In the genomic region with DNA sequence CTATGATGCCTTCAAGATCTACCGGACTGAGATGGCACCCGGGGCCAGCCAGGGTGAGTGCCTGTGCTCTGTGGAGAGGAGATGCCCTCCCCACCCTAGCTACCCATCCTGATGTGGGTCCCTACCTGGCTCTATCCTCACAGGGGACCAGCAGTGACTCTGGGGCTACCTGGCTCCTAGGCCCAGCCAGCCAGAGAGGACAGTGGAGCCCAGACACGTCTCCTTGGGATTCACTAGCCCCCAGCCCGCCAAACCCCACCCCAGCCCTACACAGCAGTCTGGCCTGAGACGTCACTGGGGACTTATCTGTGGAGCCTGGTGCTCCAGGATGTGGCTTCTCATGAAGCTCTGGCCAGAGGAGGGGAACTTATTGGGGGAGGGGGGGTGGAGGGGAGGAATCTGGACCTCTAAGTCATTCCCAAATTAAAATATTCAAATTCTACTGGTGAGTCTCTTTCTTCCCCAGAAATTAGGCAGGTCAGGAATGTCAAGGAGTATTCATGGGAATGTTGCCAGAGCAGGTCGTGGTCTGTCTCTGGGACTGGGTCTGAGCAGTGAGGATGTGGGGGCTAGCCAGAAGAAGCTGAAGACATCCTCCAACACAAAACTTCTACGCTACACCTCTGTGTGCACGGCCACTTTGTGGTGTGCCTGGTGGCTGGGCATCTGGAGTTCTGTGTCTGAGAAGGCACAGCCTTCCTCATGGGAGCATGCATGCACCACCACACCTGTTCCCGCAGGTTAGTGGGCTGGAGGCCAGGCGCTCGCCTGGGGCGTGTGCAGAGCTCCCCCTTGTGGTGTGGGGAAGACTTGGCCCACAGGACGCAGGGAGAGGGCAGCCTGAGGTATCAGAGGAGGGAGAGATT, we compare ENCODE assay signal across 8 cellular contexts. TPM values are rescaled to one million over a fixed set of nuclear protein-coding genes. Genes with fewer than 3 reads are reported as not detected.
DNase-seq lines count a peak whose midpoint lies in the region; TF ChIP-seq lines count a peak whose summit lies in the region.

No MANE protein-coding gene starts in this region.

- intact Hi-C loops in posterior vena cava (cut with DNase I): loop anchor here (2.0 to 5.0 kb wide), 2 partner anchors 47 to 51 kb away; no protein-coding TSS in a partner anchor

- H3K4me3 ChIP-seq in LNCaP clone FGC (ENCODE audit: low read depth, low read length): no peak overlapping the region
- no peak overlapping the region for H3K4me3 ChIP-seq in astrocyte of the cerebellum (ENCODE audit: low read depth, low read length)

- peak; percentile 28 for DNase-seq in EL
- DNase-seq in LNCaP clone FGC (ENCODE audit: low read depth): peak; percentile 63
- peak; percentile 26 for DNase-seq in T-helper 22 cell (ENCODE audit: low read depth)
- no peak for DNase-seq in astrocyte of the cerebellum (ENCODE audit: low read depth)
- DNase-seq in islet precursor cell: peak; percentile 85
- peak; percentile 62 to 67 for DNase-seq in stimulated activated CD4-positive, alpha-beta T cell treated with anti-CD3 and anti-CD28 coated beads, Interleukin-2, amount 100 ng/mL, for 48 hours
- no peak for DNase-seq in cerebellar nuclear complex (lab: John Stamatoyannopoulos, UW)
- DNase-seq in posterior vena cava (ENCODE audit: low spot score): no peak

- in situ Hi-C loops in astrocyte of the cerebellum (cut with HindIII; ENCODE audit: low sequenced_read_pairs): no loop called here

- TF ChIP-seq CTCF in LNCaP clone FGC (IDR thresholded peaks at IDR 0.05; ENCODE audit: control insufficient read depth, extremely low read depth, insufficient read depth) (peak; percentile 98), astrocyte of the cerebellum (IDR thresholded peaks at IDR 0.05; ENCODE audit: low read depth, low read length, missing control alignments) (peak; percentile 86)

RNA-seq across cellular contexts. Expression of a gene that starts 2.7 kb away (rescaled TPM):
- total RNA-seq in posterior vena cava: under 1 TPM; 0.57 to 0.74 TPM

RNA-seq across cellular contexts. Expression of a gene that starts 7.0 kb away (rescaled TPM):
- not detected for total RNA-seq in posterior vena cava

RNA-seq across cellular contexts. Expression of a gene that starts 14.6 kb away (rescaled TPM):
- total RNA-seq in posterior vena cava: 10 to 100 TPM; 19.4 to 20.2 TPM

RNA-seq across cellular contexts. Expression of a gene that starts 26.9 kb away (rescaled TPM):
- 10 to 100 TPM; 17.7 to 30.6 TPM for total RNA-seq in posterior vena cava

RNA-seq across cellular contexts. Expression of a gene that starts 28.5 kb away (rescaled TPM):
- total RNA-seq in posterior vena cava: 1 to 10 TPM in 1 of 2 donors, not detected in 1; 1.3 TPM

Comparison
In these comparisons a context has a peak if more than half of its experiments do, and no peak if none do; other contexts are left out.
1. DNase-seq: peak in EL (single experiment), LNCaP clone FGC (single experiment), T-helper 22 cell (single experiment), islet precursor cell (single experiment) and stimulated activated CD4-positive, alpha-beta T cell treated with anti-CD3 and anti-CD28 coated beads, Interleukin-2, amount 100 ng/mL, for 48 hours (2 of 2); none in astrocyte of the cerebellum (single experiment), cerebellar nuclear complex (0 of 2) and posterior vena cava (single experiment).